ENCODE assay signal across 31 cellular contexts in the genomic region with DNA sequence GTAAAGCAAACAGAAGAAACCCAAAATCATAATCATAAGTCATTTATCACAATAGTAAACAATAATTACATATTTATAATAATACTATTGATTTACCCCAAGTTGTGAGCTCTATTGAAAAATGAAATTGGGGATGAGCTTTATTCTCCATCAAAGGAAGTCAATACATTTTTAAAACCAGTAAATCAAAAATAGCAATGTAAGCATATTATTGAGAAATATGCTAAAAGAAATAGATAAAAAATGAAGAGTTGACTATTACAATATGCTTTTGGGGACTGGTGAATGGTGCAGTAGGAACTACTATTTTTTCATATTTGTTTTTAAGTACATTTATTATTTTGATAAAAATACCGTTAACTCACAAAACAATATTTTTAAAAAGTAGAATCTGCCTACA.
"Had no signal": no experiment of that assay in that cellular context is flagged by ENCODE, and none has a peak within 500 bp of the region (broad histone marks: within the 10 kb centered on the region; RNA-seq: fewer than 3 reads in every experiment).

No MANE protein-coding gene starts in this region.

- ATAC-seq: activated CD8-positive, alpha-beta T cell treated with anti-CD3 and anti-CD28 coated beads for 36 hours; activated naive CD8-positive, alpha-beta T cell treated with anti-CD3 and anti-CD28 coated beads, Interleukin-2, amount 50 U/mL, for 24 hours; activated T-cell treated with anti-CD3 and anti-CD28 coated beads, Interleukin-2, amount 50 U/mL, for 4 hours; activated T-cell treated with anti-CD3 and anti-CD28 coated beads, Interleukin-2, amount 50 U/mL, for 72 hours; activated T-helper 17 cell treated with anti-CD3 and anti-CD28 coated beads, Interleukin-2, amount 50 U/mL, for 72 hours had no signal

- H3K4me3 ChIP-seq: ascending aorta, cardiac muscle cell had no signal

- H3K9me3 ChIP-seq: ascending aorta had no signal

- H3K27me3 ChIP-seq: ascending aorta, cardiac muscle cell had no signal

- H3K27ac ChIP-seq: ascending aorta, cardiac muscle cell, VCaP had no signal

- FAIRE-seq: bronchial epithelial cell, TTC549 had no signal

- H3K4me1 ChIP-seq: ascending aorta had no signal

- DNase-seq: activated B cell treated with CpG ODN at 0.5 μM for 24 hours; activated CD4-positive, alpha-beta memory T cell treated with anti-CD3 and anti-CD28 coated beads for 36 hours; activated CD4-positive, alpha-beta T cell treated with anti-CD3 and anti-CD28 coated beads for 4 hours; activated CD4-positive, alpha-beta T cell treated with anti-CD3 and anti-CD28 coated beads, Interleukin-2, amount 10 ng/mL, durations not matched to agents 24 days and 14 days; activated CD4-positive, alpha-beta T cell treated with anti-CD3 and anti-CD28 coated beads, Interleukin-2, amount 50 U/mL, for 1 hour; activated CD4-positive, alpha-beta T cell treated with anti-CD3 and anti-CD28 coated beads, Interleukin-2, amount 50 U/mL, for 4 hours; activated CD4-positive, CD25-positive, alpha-beta regulatory T cell treated with anti-CD3 and anti-CD28 coated beads, Interleukin-2, amount 50 U/mL, for 72 hours; activated CD8-positive, alpha-beta memory T cell treated with anti-CD3 and anti-CD28 coated beads, Interleukin-2, amount 50 U/mL, for 4 hours; activated CD8-positive, alpha-beta T cell treated with anti-CD3 and anti-CD28 coated beads for 36 hours; activated effector memory CD4-positive, alpha-beta T cell treated with anti-CD3 and anti-CD28 coated beads, Interleukin-2, amount 50 U/mL, for 16 hours; activated gamma-delta T cell treated with Interleukin-2 at 50 U/mL for 16 hours; activated naive CD4-positive, alpha-beta T cell; activated naive CD4-positive, alpha-beta T cell treated with anti-CD3 and anti-CD28 coated beads, Interleukin-2, amount 10 ng/mL, durations not matched to agents 7 days and 5 days; activated naive CD8-positive, alpha-beta T cell treated with anti-CD3 and anti-CD28 coated beads, Interleukin-2, amount 10 ng/mL, durations not matched to agents 7 days and 5 days; activated naive CD8-positive, alpha-beta T cell treated with anti-CD3 and anti-CD28 coated beads, Interleukin-2, amount 50 U/mL, for 24 hours; activated T-cell treated with anti-CD3 and anti-CD28 coated beads for 4 hours; activated T-cell treated with anti-CD3 and anti-CD28 coated beads, Interleukin-2, amount 50 U/mL, for 1 hour; activated T-cell treated with anti-CD3 and anti-CD28 coated beads, Interleukin-2, amount 50 U/mL, for 4 hours; activated T-cell treated with anti-CD3 and anti-CD28 coated beads, Interleukin-2, amount 50 U/mL, for 72 hours; amygdala; anterior cingulate cortex; caudate nucleus; cerebellar nuclear complex; T-helper 2 cell; T-helper 9 cell had no signal

- H3K36me3 ChIP-seq: ascending aorta, cardiac muscle cell had no signal
